Comparison of ENCODE assay signal across 1 cellular context in genomic region chr22:38700789-38701628, GRCh38.
TF ChIP-seq lines count a peak whose summit lies in the region.

JOSD1 (minus strand) TSS chr22:38700943; CDS start chr22:38699987, 956 bp downstream.

TF ChIP-seq in K562, 482 proteins besides CTCF, POLR2A, EP300 and RAD21 (continued from another document and continues in another):
- TF ChIP-seq IRF1 (CRISPR knock-in tag; IDR thresholded peaks at IDR 0.05; ENCODE audit: borderline replicate concordance) (no peak), RBM39 (optimal IDR thresholded peaks at IDR 0.05; ENCODE audit: low read depth, low read length) (no peak), MXD1 (CRISPR knock-in tag; IDR thresholded peaks at IDR 0.05; ENCODE audit: borderline replicate concordance, poor library complexity, severe bottlenecking) (no peak), MEIS2 (IDR thresholded peaks at IDR 0.05; ENCODE audit: partially characterized antibody) (peak; percentile 2), SOX6 (IDR thresholded peaks at IDR 0.05) (no peak; the same call in 1 of the 2 replicates), ZBTB17 (CRISPR knock-in tag; IDR thresholded peaks at IDR 0.05) (no peak), SREBF1 (IDR thresholded peaks at IDR 0.05; ENCODE audit: borderline replicate concordance, low read depth, low read length) (no peak), RBM25 (IDR thresholded peaks at IDR 0.05; ENCODE audit: low read depth, low read length, severe bottlenecking) (no peak), SMARCE1 (IDR thresholded peaks at IDR 0.05) (0 out of 2 replicates have a peak, but pooled peaks have one; percentile 23), ZNF280B (CRISPR knock-in tag; IDR thresholded peaks at IDR 0.05) (no peak), HMG20B (CRISPR knock-in tag; IDR thresholded peaks at IDR 0.05) (no peak), MCM2 (IDR thresholded peaks at IDR 0.05; ENCODE audit: low read depth) (no peak), MEF2A (IDR thresholded peaks at IDR 0.05; ENCODE audit: control insufficient read depth, low read depth, low read length) (no peak), HEY1 (CRISPR knock-in tag; IDR thresholded peaks at IDR 0.05; ENCODE audit: borderline replicate concordance) (no peak), COPS2 (conservative IDR thresholded peaks at IDR 0.05) (no peak), ZNF324 (CRISPR knock-in tag; IDR thresholded peaks at IDR 0.05) (no peak), ZNF239 (CRISPR knock-in tag; IDR thresholded peaks at IDR 0.05) (no peak), PCBP2 (IDR thresholded peaks at IDR 0.05; ENCODE audit: low read depth, low read length, poor library complexity, severe bottlenecking) (no peak), TARDBP (IDR thresholded peaks at IDR 0.05) (peak; percentile 94; the same call in 1 of the 2 replicates), ZSCAN32 (CRISPR knock-in tag; IDR thresholded peaks at IDR 0.05) (no peak), FOXJ2 (tag; IDR thresholded peaks at IDR 0.05) (no peak), ZC3H11A (IDR thresholded peaks at IDR 0.05; ENCODE audit: low read depth, low read length) (no peak), ATF7 (IDR thresholded peaks at IDR 0.05) (peak; percentile 99), XRCC4 (IDR thresholded peaks at IDR 0.05; ENCODE audit: extremely low read depth, insufficient read depth, insufficient read length) (no peak), TAL1 (IDR thresholded peaks at IDR 0.05) (no peak), ETV1 (tag; conservative IDR thresholded peaks at IDR 0.05; ENCODE audit: low read depth) (peak; percentile 35; the same call in 1 of the 2 replicates), XRCC3 (IDR thresholded peaks at IDR 0.05) (no peak), MAFG (tag; conservative IDR thresholded peaks at IDR 0.05) (no peak), BMI1 (IDR thresholded peaks at IDR 0.05; ENCODE audit: low read length) (no peak), PHB2 (IDR thresholded peaks at IDR 0.05; ENCODE audit: low read depth) (no peak)
- TF ChIP-seq, protein P1, sequence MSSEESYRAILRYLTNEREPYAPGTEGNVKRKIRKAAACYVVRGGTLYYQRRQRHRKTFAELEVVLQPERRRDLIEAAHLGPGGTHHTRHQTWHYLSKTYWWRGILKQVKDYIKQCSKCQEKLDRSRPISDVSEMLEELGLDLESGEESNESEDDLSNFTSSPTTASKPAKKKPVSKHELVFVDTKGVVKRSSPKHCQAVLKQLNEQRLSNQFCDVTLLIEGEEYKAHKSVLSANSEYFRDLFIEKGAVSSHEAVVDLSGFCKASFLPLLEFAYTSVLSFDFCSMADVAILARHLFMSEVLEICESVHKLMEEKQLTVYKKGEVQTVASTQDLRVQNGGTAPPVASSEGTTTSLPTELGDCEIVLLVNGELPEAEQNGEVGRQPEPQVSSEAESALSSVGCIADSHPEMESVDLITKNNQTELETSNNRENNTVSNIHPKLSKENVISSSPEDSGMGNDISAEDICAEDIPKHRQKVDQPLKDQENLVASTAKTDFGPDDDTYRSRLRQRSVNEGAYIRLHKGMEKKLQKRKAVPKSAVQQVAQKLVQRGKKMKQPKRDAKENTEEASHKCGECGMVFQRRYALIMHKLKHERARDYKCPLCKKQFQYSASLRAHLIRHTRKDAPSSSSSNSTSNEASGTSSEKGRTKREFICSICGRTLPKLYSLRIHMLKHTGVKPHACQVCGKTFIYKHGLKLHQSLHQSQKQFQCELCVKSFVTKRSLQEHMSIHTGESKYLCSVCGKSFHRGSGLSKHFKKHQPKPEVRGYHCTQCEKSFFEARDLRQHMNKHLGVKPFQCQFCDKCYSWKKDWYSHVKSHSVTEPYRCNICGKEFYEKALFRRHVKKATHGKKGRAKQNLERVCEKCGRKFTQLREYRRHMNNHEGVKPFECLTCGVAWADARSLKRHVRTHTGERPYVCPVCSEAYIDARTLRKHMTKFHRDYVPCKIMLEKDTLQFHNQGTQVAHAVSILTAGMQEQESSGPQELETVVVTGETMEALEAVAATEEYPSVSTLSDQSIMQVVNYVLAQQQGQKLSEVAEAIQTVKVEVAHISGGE (CRISPR knock-in tag; IDR thresholded peaks at IDR 0.05): 0 out of 6 replicates have a peak, but pooled peaks of 1 of the 3 experiments have one; percentile 39
- TF ChIP-seq, protein P2, sequence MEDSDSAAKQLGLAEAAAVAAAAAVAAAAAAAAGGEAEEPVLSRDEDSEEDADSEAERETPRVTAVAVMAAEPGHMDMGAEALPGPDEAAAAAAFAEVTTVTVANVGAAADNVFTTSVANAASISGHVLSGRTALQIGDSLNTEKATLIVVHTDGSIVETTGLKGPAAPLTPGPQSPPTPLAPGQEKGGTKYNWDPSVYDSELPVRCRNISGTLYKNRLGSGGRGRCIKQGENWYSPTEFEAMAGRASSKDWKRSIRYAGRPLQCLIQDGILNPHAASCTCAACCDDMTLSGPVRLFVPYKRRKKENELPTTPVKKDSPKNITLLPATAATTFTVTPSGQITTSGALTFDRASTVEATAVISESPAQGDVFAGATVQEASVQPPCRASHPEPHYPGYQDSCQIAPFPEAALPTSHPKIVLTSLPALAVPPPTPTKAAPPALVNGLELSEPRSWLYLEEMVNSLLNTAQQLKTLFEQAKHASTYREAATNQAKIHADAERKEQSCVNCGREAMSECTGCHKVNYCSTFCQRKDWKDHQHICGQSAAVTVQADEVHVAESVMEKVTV (CRISPR knock-in tag; IDR thresholded peaks at IDR 0.05): no peak
- TF ChIP-seq, protein P3, sequence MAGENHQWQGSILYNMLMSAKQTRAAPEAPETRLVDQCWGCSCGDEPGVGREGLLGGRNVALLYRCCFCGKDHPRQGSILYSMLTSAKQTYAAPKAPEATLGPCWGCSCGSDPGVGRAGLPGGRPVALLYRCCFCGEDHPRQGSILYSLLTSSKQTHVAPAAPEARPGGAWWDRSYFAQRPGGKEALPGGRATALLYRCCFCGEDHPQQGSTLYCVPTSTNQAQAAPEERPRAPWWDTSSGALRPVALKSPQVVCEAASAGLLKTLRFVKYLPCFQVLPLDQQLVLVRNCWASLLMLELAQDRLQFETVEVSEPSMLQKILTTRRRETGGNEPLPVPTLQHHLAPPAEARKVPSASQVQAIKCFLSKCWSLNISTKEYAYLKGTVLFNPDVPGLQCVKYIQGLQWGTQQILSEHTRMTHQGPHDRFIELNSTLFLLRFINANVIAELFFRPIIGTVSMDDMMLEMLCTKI (IDR thresholded peaks at IDR 0.05; ENCODE audit: partially characterized antibody): no peak
- TF ChIP-seq, protein P4, sequence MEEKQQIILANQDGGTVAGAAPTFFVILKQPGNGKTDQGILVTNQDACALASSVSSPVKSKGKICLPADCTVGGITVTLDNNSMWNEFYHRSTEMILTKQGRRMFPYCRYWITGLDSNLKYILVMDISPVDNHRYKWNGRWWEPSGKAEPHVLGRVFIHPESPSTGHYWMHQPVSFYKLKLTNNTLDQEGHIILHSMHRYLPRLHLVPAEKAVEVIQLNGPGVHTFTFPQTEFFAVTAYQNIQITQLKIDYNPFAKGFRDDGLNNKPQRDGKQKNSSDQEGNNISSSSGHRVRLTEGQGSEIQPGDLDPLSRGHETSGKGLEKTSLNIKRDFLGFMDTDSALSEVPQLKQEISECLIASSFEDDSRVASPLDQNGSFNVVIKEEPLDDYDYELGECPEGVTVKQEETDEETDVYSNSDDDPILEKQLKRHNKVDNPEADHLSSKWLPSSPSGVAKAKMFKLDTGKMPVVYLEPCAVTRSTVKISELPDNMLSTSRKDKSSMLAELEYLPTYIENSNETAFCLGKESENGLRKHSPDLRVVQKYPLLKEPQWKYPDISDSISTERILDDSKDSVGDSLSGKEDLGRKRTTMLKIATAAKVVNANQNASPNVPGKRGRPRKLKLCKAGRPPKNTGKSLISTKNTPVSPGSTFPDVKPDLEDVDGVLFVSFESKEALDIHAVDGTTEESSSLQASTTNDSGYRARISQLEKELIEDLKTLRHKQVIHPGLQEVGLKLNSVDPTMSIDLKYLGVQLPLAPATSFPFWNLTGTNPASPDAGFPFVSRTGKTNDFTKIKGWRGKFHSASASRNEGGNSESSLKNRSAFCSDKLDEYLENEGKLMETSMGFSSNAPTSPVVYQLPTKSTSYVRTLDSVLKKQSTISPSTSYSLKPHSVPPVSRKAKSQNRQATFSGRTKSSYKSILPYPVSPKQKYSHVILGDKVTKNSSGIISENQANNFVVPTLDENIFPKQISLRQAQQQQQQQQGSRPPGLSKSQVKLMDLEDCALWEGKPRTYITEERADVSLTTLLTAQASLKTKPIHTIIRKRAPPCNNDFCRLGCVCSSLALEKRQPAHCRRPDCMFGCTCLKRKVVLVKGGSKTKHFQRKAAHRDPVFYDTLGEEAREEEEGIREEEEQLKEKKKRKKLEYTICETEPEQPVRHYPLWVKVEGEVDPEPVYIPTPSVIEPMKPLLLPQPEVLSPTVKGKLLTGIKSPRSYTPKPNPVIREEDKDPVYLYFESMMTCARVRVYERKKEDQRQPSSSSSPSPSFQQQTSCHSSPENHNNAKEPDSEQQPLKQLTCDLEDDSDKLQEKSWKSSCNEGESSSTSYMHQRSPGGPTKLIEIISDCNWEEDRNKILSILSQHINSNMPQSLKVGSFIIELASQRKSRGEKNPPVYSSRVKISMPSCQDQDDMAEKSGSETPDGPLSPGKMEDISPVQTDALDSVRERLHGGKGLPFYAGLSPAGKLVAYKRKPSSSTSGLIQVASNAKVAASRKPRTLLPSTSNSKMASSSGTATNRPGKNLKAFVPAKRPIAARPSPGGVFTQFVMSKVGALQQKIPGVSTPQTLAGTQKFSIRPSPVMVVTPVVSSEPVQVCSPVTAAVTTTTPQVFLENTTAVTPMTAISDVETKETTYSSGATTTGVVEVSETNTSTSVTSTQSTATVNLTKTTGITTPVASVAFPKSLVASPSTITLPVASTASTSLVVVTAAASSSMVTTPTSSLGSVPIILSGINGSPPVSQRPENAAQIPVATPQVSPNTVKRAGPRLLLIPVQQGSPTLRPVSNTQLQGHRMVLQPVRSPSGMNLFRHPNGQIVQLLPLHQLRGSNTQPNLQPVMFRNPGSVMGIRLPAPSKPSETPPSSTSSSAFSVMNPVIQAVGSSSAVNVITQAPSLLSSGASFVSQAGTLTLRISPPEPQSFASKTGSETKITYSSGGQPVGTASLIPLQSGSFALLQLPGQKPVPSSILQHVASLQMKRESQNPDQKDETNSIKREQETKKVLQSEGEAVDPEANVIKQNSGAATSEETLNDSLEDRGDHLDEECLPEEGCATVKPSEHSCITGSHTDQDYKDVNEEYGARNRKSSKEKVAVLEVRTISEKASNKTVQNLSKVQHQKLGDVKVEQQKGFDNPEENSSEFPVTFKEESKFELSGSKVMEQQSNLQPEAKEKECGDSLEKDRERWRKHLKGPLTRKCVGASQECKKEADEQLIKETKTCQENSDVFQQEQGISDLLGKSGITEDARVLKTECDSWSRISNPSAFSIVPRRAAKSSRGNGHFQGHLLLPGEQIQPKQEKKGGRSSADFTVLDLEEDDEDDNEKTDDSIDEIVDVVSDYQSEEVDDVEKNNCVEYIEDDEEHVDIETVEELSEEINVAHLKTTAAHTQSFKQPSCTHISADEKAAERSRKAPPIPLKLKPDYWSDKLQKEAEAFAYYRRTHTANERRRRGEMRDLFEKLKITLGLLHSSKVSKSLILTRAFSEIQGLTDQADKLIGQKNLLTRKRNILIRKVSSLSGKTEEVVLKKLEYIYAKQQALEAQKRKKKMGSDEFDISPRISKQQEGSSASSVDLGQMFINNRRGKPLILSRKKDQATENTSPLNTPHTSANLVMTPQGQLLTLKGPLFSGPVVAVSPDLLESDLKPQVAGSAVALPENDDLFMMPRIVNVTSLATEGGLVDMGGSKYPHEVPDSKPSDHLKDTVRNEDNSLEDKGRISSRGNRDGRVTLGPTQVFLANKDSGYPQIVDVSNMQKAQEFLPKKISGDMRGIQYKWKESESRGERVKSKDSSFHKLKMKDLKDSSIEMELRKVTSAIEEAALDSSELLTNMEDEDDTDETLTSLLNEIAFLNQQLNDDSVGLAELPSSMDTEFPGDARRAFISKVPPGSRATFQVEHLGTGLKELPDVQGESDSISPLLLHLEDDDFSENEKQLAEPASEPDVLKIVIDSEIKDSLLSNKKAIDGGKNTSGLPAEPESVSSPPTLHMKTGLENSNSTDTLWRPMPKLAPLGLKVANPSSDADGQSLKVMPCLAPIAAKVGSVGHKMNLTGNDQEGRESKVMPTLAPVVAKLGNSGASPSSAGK (IDR thresholded peaks at IDR 0.05): peak; percentile 63
- TF ChIP-seq, protein P5, sequence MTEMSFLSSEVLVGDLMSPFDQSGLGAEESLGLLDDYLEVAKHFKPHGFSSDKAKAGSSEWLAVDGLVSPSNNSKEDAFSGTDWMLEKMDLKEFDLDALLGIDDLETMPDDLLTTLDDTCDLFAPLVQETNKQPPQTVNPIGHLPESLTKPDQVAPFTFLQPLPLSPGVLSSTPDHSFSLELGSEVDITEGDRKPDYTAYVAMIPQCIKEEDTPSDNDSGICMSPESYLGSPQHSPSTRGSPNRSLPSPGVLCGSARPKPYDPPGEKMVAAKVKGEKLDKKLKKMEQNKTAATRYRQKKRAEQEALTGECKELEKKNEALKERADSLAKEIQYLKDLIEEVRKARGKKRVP (CRISPR knock-in tag; IDR thresholded peaks at IDR 0.05): 0 out of 2 replicates have a peak, but pooled peaks have one; percentile 23
- TF ChIP-seq, protein P6, sequence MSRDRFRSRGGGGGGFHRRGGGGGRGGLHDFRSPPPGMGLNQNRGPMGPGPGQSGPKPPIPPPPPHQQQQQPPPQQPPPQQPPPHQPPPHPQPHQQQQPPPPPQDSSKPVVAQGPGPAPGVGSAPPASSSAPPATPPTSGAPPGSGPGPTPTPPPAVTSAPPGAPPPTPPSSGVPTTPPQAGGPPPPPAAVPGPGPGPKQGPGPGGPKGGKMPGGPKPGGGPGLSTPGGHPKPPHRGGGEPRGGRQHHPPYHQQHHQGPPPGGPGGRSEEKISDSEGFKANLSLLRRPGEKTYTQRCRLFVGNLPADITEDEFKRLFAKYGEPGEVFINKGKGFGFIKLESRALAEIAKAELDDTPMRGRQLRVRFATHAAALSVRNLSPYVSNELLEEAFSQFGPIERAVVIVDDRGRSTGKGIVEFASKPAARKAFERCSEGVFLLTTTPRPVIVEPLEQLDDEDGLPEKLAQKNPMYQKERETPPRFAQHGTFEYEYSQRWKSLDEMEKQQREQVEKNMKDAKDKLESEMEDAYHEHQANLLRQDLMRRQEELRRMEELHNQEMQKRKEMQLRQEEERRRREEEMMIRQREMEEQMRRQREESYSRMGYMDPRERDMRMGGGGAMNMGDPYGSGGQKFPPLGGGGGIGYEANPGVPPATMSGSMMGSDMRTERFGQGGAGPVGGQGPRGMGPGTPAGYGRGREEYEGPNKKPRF (IDR thresholded peaks at IDR 0.05; ENCODE audit: low read depth, low read length): no peak
